Comparison of ENCODE assay signal across 15 cellular contexts in genomic region chr13:110331362-110331761, GRCh38. TPM values are rescaled to one million over a fixed set of nuclear protein-coding genes. Genes with fewer than 3 reads are reported as not detected.
A peak's percentile ranks its signal among the peaks of the same experiment; 100 is the strongest.
DNase-seq lines count a peak whose midpoint lies in the region; TF ChIP-seq lines count a peak whose summit lies in the region.
"Had no signal": no experiment of that assay in that cellular context is flagged by ENCODE, and none has a peak within 500 bp of the region (broad histone marks: within the 10 kb centered on the region; RNA-seq: fewer than 3 reads in every experiment).

No MANE protein-coding gene starts in this region.

- no peaks in the 10 kb centered on the region for H3K9me3 Mint-ChIP-seq in Calu3 (ENCODE audit: low read depth, unreplicated experiment)
- H3K9me3 Mint-ChIP-seq: activated CD4-positive, alpha-beta memory T cell treated with anti-CD3 and anti-CD28 coated beads, Interleukin-2, amount 10 ng/mL, durations not matched to agents 7 days and 5 days had no signal

- H3K4me1 ChIP-seq in Peyer's patch (peaks cover 0 to 19% (median 0%) of the 10 kb centered on the region in 4 donors), esophagus (ENCODE audit: control insufficient read depth in 2 of 2, insufficient read depth in 2 of 2, low read length in 1 of 2) (peaks cover 0 to 3% of the 10 kb centered on the region in 2 donors), tibial artery (peaks cover 0 to 100% (median 71%) of the 10 kb centered on the region in 4 donors)

- no TSS peak for BruUV-seq in Calu3 (replicated peaks; lab: Mats Ljungman, UMichigan)

- no peak overlapping the region for H3K4me3 Mint-ChIP-seq in Calu3 (ENCODE audit: low read depth, unreplicated experiment)
- H3K4me3 Mint-ChIP-seq: activated CD4-positive, alpha-beta memory T cell treated with anti-CD3 and anti-CD28 coated beads, Interleukin-2, amount 10 ng/mL, durations not matched to agents 7 days and 5 days had no signal

- H3K27ac Mint-ChIP-seq in Calu3 (ENCODE audit: unreplicated experiment) = no peak overlapping the region
- H3K27ac Mint-ChIP-seq: activated CD4-positive, alpha-beta memory T cell treated with anti-CD3 and anti-CD28 coated beads, Interleukin-2, amount 10 ng/mL, durations not matched to agents 7 days and 5 days had no signal

- intact Hi-C loops in tibial artery (cut with DNase I; ENCODE audit: low total_unique reads) = no loop called here
- intact Hi-C loops in Calu3 (cut with micrococcal nuclease; ENCODE audit: unreplicated experiment) = no loop called here

- H3K4me3 ChIP-seq in Peyer's patch = no peak overlapping the region
- no peak overlapping the region for H3K4me3 ChIP-seq in esophagus (ENCODE audit: low read depth in 1 of 2, low read length in 2 of 2)
- peak overlapping the region; percentile 11 to 38 for H3K4me3 ChIP-seq in tibial artery
- H3K4me3 ChIP-seq: mucosa of descending colon had no signal

- H3K36me3 Mint-ChIP-seq in Calu3 (ENCODE audit: insufficient read depth, unreplicated experiment) = no peaks in the 10 kb centered on the region

- H3K27ac ChIP-seq in Peyer's patch (peak overlapping the region; percentile 42 to 73 (median 68)), esophagus (ENCODE audit: low read depth in 2 of 2, low read length in 1 of 2) (peak overlapping the region; percentile 60 to 79), tibial artery (peak overlapping the region; percentile 92 to 93)

- H3K4me1 Mint-ChIP-seq in Calu3 (ENCODE audit: low read depth, unreplicated experiment) = peaks cover 9% of the 10 kb centered on the region
- H3K4me1 Mint-ChIP-seq: activated CD4-positive, alpha-beta memory T cell treated with anti-CD3 and anti-CD28 coated beads, Interleukin-2, amount 10 ng/mL, durations not matched to agents 7 days and 5 days had no signal

- H3K27me3 ChIP-seq in Peyer's patch (no peaks in the 10 kb centered on the region), esophagus (ENCODE audit: control insufficient read depth in 1 of 2, insufficient read depth in 2 of 2, low read length in 2 of 2) (no peaks in the 10 kb centered on the region), tibial artery (no peaks in the 10 kb centered on the region)

- H3K9me3 ChIP-seq in Peyer's patch (no peaks in the 10 kb centered on the region), esophagus (ENCODE audit: control insufficient read depth in 2 of 2, insufficient read depth in 1 of 2, low read depth in 1 of 2, low read length in 1 of 2) (no peaks in the 10 kb centered on the region), tibial artery (no peaks in the 10 kb centered on the region)
- H3K9me3 ChIP-seq: mucosa of descending colon had no signal

- H3K36me3 ChIP-seq in Peyer's patch = no peaks in the 10 kb centered on the region
- H3K36me3 ChIP-seq in esophagus (ENCODE audit: control insufficient read depth in 2 of 2, insufficient read depth in 2 of 2, low read length in 1 of 2) = no peaks in the 10 kb centered on the region
- H3K36me3 ChIP-seq in tibial artery = no peaks in the 10 kb centered on the region

- 54 to 65% methylated on average over 11 of the region's 11 CpGs for WGBS in esophagus, 2 donors

- no peaks in the 10 kb centered on the region for H3K27me3 Mint-ChIP-seq in Calu3 (ENCODE audit: unreplicated experiment)

- CTCF ChIA-PET in Calu3 (lab: Charles Lee) = no interaction called here

- no peak for TF ChIP-seq POLR2A in Peyer's patch (IDR thresholded peaks at IDR 0.05)

- DNase-seq in Peyer's patch (peak in 1 of 3 donors; percentile 31), myocyte (ENCODE audit: low read depth) (peak; percentile 56), tibial artery (peak in 1 of 2 donors; percentile 67), Calu3 (no peak), NCI-H446 (lab: John Stamatoyannopoulos, UW) (no peak), DMS79 (lab: John Stamatoyannopoulos, UW) (no peak), AML-193 (lab: John Stamatoyannopoulos, UW) (no peak)
- DNase-seq: activated CD4-positive, alpha-beta memory T cell treated with anti-CD3 and anti-CD28 coated beads, Interleukin-2, amount 10 ng/mL, durations not matched to agents 7 days and 5 days; activated effector memory CD4-positive, alpha-beta T cell treated with Interleukin-2 at 50 U/mL for 16 hours; mucosa of descending colon; MV-4-11; NCI-H446 treated with DMSO at 0.1 percent for 48 hours; stimulated activated naive CD8-positive, alpha-beta T cell treated with anti-CD3 and anti-CD28 coated beads, Interleukin-15, Interleukin-2, amounts not matched to agents 100 U/mL and 50 U/mL, for 24 hours had no signal

- TF ChIP-seq CTCF in Peyer's patch (IDR thresholded peaks at IDR 0.05) = no peak
- no peak for TF ChIP-seq CTCF in tibial artery (IDR thresholded peaks at IDR 0.05)
- no peak for TF ChIP-seq CTCF in Calu3 (IDR thresholded peaks at IDR 0.05; ENCODE audit: unreplicated experiment)

RNA-seq across cellular contexts. Expression of gene COL4A2, which starts 24.3 kb away (rescaled TPM):
- total RNA-seq in Peyer's patch = 100 to 1,000 TPM in 2 of 4 donors, 10 to 100 TPM in 2; 56.6 to 139 (median 89.1) TPM
- 10 to 100 TPM; 25.3 to 39.2 TPM for polyA plus RNA-seq in esophagus
- total RNA-seq in myocyte = 71.7 and 77.6 TPM in 2 replicates
- polyA plus RNA-seq in myocyte (2012) = 261 TPM
- total RNA-seq in Calu3 (2022) = 0.42 and 1.0 TPM in 2 replicates
- total RNA-seq: activated CD4-positive, alpha-beta memory T cell treated with anti-CD3 and anti-CD28 coated beads, Interleukin-2, amount 10 ng/mL, durations not matched to agents 7 days and 5 days; T-helper 2 cell treated with Interferon-gamma antibody and Interleukin-4, amounts not matched to agents 100 ng/mL and 5 ng/mL, for 36 hours had no signal

RNA-seq across cellular contexts. Expression of gene COL4A1, which starts 24.4 kb away (rescaled TPM):
- total RNA-seq in Peyer's patch (10 to 100 TPM; 28.0 to 69.3 (median 36.3) TPM), myocyte (115 and 128 TPM in 2 replicates), Calu3 (2022) (0.12 TPM in 1 of 2 replicates, not detected in the other)
- polyA plus RNA-seq in esophagus = 10 to 100 TPM; 10.4 to 23.7 TPM
- polyA plus RNA-seq in myocyte (2012) = 251 TPM
- total RNA-seq: activated CD4-positive, alpha-beta memory T cell treated with anti-CD3 and anti-CD28 coated beads, Interleukin-2, amount 10 ng/mL, durations not matched to agents 7 days and 5 days; T-helper 2 cell treated with Interferon-gamma antibody and Interleukin-4, amounts not matched to agents 100 ng/mL and 5 ng/mL, for 36 hours had no signal

Comparison
In these comparisons a context has a peak if more than half of its experiments do, and no peak if none do; other contexts are left out.
1. H3K4me3 ChIP-seq: peak in tibial artery (2 of 2); none in Peyer's patch (0 of 4) and esophagus (0 of 2).
2. RNA of gene COL4A2, which starts 24.3 kb away (total RNA-seq): 56.6 to 139 TPM in Peyer's patch and 71.7 to 77.6 TPM in myocyte; 0.42 to 1.0 TPM in Calu3; every median in the first group is over 10 times any median in the second.
3. RNA of gene COL4A1, which starts 24.4 kb away (total RNA-seq): 115 to 128 TPM in myocyte and 28.0 to 69.3 TPM in Peyer's patch; 0.12 TPM in Calu3; every median in the first group is over 10 times any median in the second.
4. Peak in every context shown above with its lines, with median percentiles within 50 percentile points of each other: H3K27ac ChIP-seq.